Comparison of ENCODE assay signal across 9 cellular contexts in genomic region chr16:21116148-21116693, GRCh38. TPM values are rescaled to one million over a fixed set of nuclear protein-coding genes. Genes with fewer than 3 reads are reported as not detected.
DNase-seq lines count a peak whose midpoint lies in the region; ATAC-seq and TF ChIP-seq lines count a peak whose summit lies in the region.
"Had no signal": no experiment of that assay in that cellular context is flagged by ENCODE, and none has a peak within 500 bp of the region (broad histone marks: within the 10 kb centered on the region; RNA-seq: fewer than 3 reads in every experiment).

No MANE protein-coding gene starts in this region.

- POLR2A ChIA-PET in activated CD8-positive, alpha-beta T cell treated with anti-CD3 and anti-CD28 coated beads for 36 hours (lab: Charles Lee) = no interaction called here

- H3K27me3 Mint-ChIP-seq in IgD-negative memory B cell = peaks cover 1% of the 10 kb centered on the region
- peaks cover 2% of the 10 kb centered on the region for H3K27me3 Mint-ChIP-seq in activated CD8-positive, alpha-beta T cell treated with anti-CD3 and anti-CD28 coated beads for 36 hours

- H3K4me1 Mint-ChIP-seq in IgD-negative memory B cell = peaks cover 9 to 18% (median 11%) of the 10 kb centered on the region in 3 donors
- H3K4me1 Mint-ChIP-seq in activated CD8-positive, alpha-beta T cell treated with anti-CD3 and anti-CD28 coated beads for 36 hours (ENCODE audit: low read depth) = peaks cover 7% of the 10 kb centered on the region

- peak overlapping the region; percentile 33 to 94 (median 82) for H3K4me3 Mint-ChIP-seq in IgD-negative memory B cell
- H3K4me3 Mint-ChIP-seq in activated CD8-positive, alpha-beta T cell treated with anti-CD3 and anti-CD28 coated beads for 36 hours = peak overlapping the region; percentile 62

- H3K9me3 Mint-ChIP-seq in IgD-negative memory B cell = peaks cover 2 to 7% (median 6%) of the 10 kb centered on the region in 3 donors
- H3K9me3 Mint-ChIP-seq in activated CD8-positive, alpha-beta T cell treated with anti-CD3 and anti-CD28 coated beads for 36 hours = no peaks in the 10 kb centered on the region

- intact Hi-C loops in activated CD8-positive, alpha-beta T cell treated with anti-CD3 and anti-CD28 coated beads for 36 hours (cut with micrococcal nuclease) = no loop called here
- intact Hi-C loops in left colon (cut with DNase I, micrococcal nuclease) = no loop called here

- DNase-seq in CMK (ENCODE audit: low read depth) = peak; percentile 92
- peak; percentile 20 for DNase-seq in activated CD8-positive, alpha-beta T cell treated with anti-CD3 and anti-CD28 coated beads for 36 hours
- peak; percentile 13 for DNase-seq in left kidney (ENCODE audit: low read depth, low spot score)
- no peak for DNase-seq in HK-2 (ENCODE audit: unreplicated experiment)
- no peak for DNase-seq in left colon
- DNase-seq: upper lobe of left lung had no signal

- CTCF ChIA-PET in activated CD8-positive, alpha-beta T cell treated with anti-CD3 and anti-CD28 coated beads for 36 hours (lab: Charles Lee) = no interaction called here

- TF ChIP-seq CTCF in activated CD8-positive, alpha-beta T cell treated with anti-CD3 and anti-CD28 coated beads for 36 hours (IDR thresholded peaks at IDR 0.05) = no peak

- H3K27ac Mint-ChIP-seq in IgD-negative memory B cell = peak overlapping the region in 2 of 3 donors; percentile 82 to 94
- peak overlapping the region; percentile 59 for H3K27ac Mint-ChIP-seq in activated CD8-positive, alpha-beta T cell treated with anti-CD3 and anti-CD28 coated beads for 36 hours

- H3K36me3 Mint-ChIP-seq in IgD-negative memory B cell = peaks cover 12% of the 10 kb centered on the region
- no peaks in the 10 kb centered on the region for H3K36me3 Mint-ChIP-seq in activated CD8-positive, alpha-beta T cell treated with anti-CD3 and anti-CD28 coated beads for 36 hours (ENCODE audit: low read depth)

- peak; percentile 51 for ATAC-seq in activated CD8-positive, alpha-beta T cell treated with anti-CD3 and anti-CD28 coated beads for 36 hours
- no peak for ATAC-seq in GM21381 (IDR thresholded peaks at IDR 0.05; ENCODE audit: unreplicated experiment)
- ATAC-seq in HG02763 (IDR thresholded peaks at IDR 0.05; ENCODE audit: unreplicated experiment) = no peak
- ATAC-seq in left colon = no peak

RNA-seq across cellular contexts. Expression of gene DNAH3, which starts 34.4 kb away (rescaled TPM):
- polyA plus RNA-seq in IgD-negative memory B cell = not detected
- under 1 TPM in 1 of 2 experiments, not detected in 1; 0.02 TPM for total RNA-seq in activated CD8-positive, alpha-beta T cell treated with anti-CD3 and anti-CD28 coated beads for 36 hours
- 1 to 10 TPM; 4.8 to 4.9 TPM for total RNA-seq in left colon

RNA-seq across cellular contexts. Expression of gene LDAF1, which starts 42.3 kb away (rescaled TPM):
- polyA plus RNA-seq in IgD-negative memory B cell = 29.7 TPM
- 10 to 100 TPM; 10.3 to 12.6 TPM for total RNA-seq in activated CD8-positive, alpha-beta T cell treated with anti-CD3 and anti-CD28 coated beads for 36 hours
- total RNA-seq in left colon = 10 to 100 TPM; 35.1 to 58.9 TPM

Comparison
In these comparisons a context has a peak if more than half of its experiments do, and no peak if none do; other contexts are left out.
1. DNase-seq: peak in CMK (single experiment), activated CD8-positive, alpha-beta T cell treated with anti-CD3 and anti-CD28 coated beads for 36 hours (single experiment) and left kidney (single experiment); none in HK-2 (single experiment) and left colon (0 of 2).
2. RNA of gene DNAH3, which starts 34.4 kb away (total RNA-seq): 4.8 to 4.9 TPM in left colon; 0.02 TPM in activated CD8-positive, alpha-beta T cell treated with anti-CD3 and anti-CD28 coated beads for 36 hours; every median in the first group is over 4 times any median in the second.